ENCODE assay signal across 23 cellular contexts in genomic region chr17:67266496-67266895, GRCh38.
"Had no signal": no experiment of that assay in that cellular context is flagged by ENCODE, and none has a peak within 500 bp of the region (broad histone marks: within the 10 kb centered on the region; RNA-seq: fewer than 3 reads in every experiment).

No MANE protein-coding gene starts in this region.

- H3K9ac ChIP-seq: SK-N-SH had no signal

- H3K27ac ChIP-seq: adrenal gland, breast epithelium had no signal

- H3K4me3 ChIP-seq: adrenal gland, breast epithelium had no signal

- H3K27me3 ChIP-seq: adrenal gland, breast epithelium had no signal

- DNase-seq: activated CD4-positive, alpha-beta T cell treated with anti-CD3 and anti-CD28 coated beads for 48 hours; activated CD4-positive, alpha-beta T cell treated with anti-CD3 and anti-CD28 coated beads, Interleukin-2, amount 50 U/mL, for 4 hours; activated CD4-positive, CD25-positive, alpha-beta regulatory T cell treated with anti-CD3 and anti-CD28 coated beads, Interleukin-2, amount 50 U/mL, for 72 hours; activated CD8-positive, alpha-beta memory T cell treated with anti-CD3 and anti-CD28 coated beads, Interleukin-2, amount 50 U/mL, for 48 hours; activated CD8-positive, alpha-beta T cell treated with anti-CD3 and anti-CD28 coated beads, Interleukin-2, amount 10 ng/mL, durations not matched to agents 7 days and 5 days; activated naive CD4-positive, alpha-beta T cell treated with anti-CD3 and anti-CD28 coated beads, Interleukin-2, amount 50 U/mL, for 16 hours; activated naive CD8-positive, alpha-beta T cell treated with anti-CD3 and anti-CD28 coated beads, Interleukin-2, amount 10 ng/mL, durations not matched to agents 7 days and 5 days; activated T-cell treated with anti-CD3 and anti-CD28 coated beads, Interleukin-2, amount 50 U/mL, for 1 hour; adrenal gland; anterior cingulate cortex; central memory CD4-positive, alpha-beta T cell; KG1; NCI-H1048; NCI-H146; NCI-H187 treated with DMSO at 0.1 percent for 48 hours; NCI-H2171; NCI-H2227 treated with DMSO at 0.1 percent for 48 hours; NCI-H446 treated with DMSO at 0.1 percent for 48 hours; NCI-H524 treated with DMSO at 0.1 percent for 48 hours; NCI-H774; SK-N-SH; T-helper 1 cell had no signal

- H3K4me2 ChIP-seq: SK-N-SH had no signal

- H3K36me3 ChIP-seq: adrenal gland, breast epithelium had no signal

- H3K4me1 ChIP-seq: adrenal gland, breast epithelium had no signal

- H3K9me3 ChIP-seq: adrenal gland, breast epithelium, SK-N-SH had no signal

- ATAC-seq: activated CD8-positive, alpha-beta T cell treated with anti-CD3 and anti-CD28 coated beads, Interleukin-2, amount 10 ng/mL, durations not matched to agents 7 days and 5 days had no signal
